1 cellular context compared by ENCODE assay signal in genomic region chr22:41845380-41846267, GRCh38.
TF ChIP-seq lines count a peak whose summit lies in the region.

No MANE protein-coding gene starts in this region.

TF ChIP-seq in K562, 482 proteins besides CTCF, POLR2A, EP300 and RAD21 (continued from another document and continues in another):
- TF ChIP-seq GTF3C2 (IDR thresholded peaks at IDR 0.05; ENCODE audit: borderline replicate concordance, extremely low read depth, insufficient read length): no peak
- no peak for TF ChIP-seq DIDO1 (tag; IDR thresholded peaks at IDR 0.05; ENCODE audit: low read depth)
- TF ChIP-seq MTA3 (IDR thresholded peaks at IDR 0.05; ENCODE audit: borderline replicate concordance): peak; percentile 80; the same call in 1 of the 2 replicates
- TF ChIP-seq SIN3B (IDR thresholded peaks at IDR 0.05; ENCODE audit: low read depth): no peak
- no peak for TF ChIP-seq SETDB1 (IDR thresholded peaks at IDR 0.05; ENCODE audit: low read length)
- no peak for TF ChIP-seq HOMEZ (CRISPR knock-in tag; IDR thresholded peaks at IDR 0.05)
- TF ChIP-seq MCM2 (IDR thresholded peaks at IDR 0.05; ENCODE audit: low read depth): no peak
- TF ChIP-seq ZNF589 (CRISPR knock-in tag; IDR thresholded peaks at IDR 0.05; ENCODE audit: low read depth): 0 out of 2 replicates have a peak, but pooled peaks have one; percentile 77
- TF ChIP-seq ZBTB11 (CRISPR knock-in tag; IDR thresholded peaks at IDR 0.05): peak in 1 of 3 experiments; percentile 71; a peak in 1 of 6 replicates
- TF ChIP-seq GTF2B (IDR thresholded peaks at IDR 0.05; ENCODE audit: extremely low read depth, insufficient read length): no peak
- no peak for TF ChIP-seq DLX4 (CRISPR knock-in tag; IDR thresholded peaks at IDR 0.05)
- TF ChIP-seq GATAD2B (IDR thresholded peaks at IDR 0.05; ENCODE audit: borderline replicate concordance): peak; percentile 81; the same call in 1 of the 2 replicates
- TF ChIP-seq RBBP5 (IDR thresholded peaks at IDR 0.05; ENCODE audit: borderline replicate concordance, insufficient read depth, low read length, poor library complexity, severe bottlenecking): no peak
- no peak for TF ChIP-seq ZFP36 (IDR thresholded peaks at IDR 0.05; ENCODE audit: low read depth, low read length, partially characterized antibody)
- no peak for TF ChIP-seq KLF13 (tag; IDR thresholded peaks at IDR 0.05; ENCODE audit: borderline replicate concordance, low read depth)
- TF ChIP-seq NR0B1 (IDR thresholded peaks at IDR 0.05; ENCODE audit: partially characterized antibody): no peak
- no peak for TF ChIP-seq TAF1 (IDR thresholded peaks at IDR 0.05; ENCODE audit: control insufficient read depth, extremely low read depth, insufficient read depth, low read length, severe bottlenecking)
- TF ChIP-seq MXI1 (IDR thresholded peaks at IDR 0.05; ENCODE audit: low read depth, low read length): no peak
- TF ChIP-seq CAMTA2 (CRISPR knock-in tag; conservative IDR thresholded peaks at IDR 0.05): no peak
- peak; percentile 88 to 92 for TF ChIP-seq TRIM24 (IDR thresholded peaks at IDR 0.05)
- TF ChIP-seq GABPB2 (CRISPR knock-in tag; conservative IDR thresholded peaks at IDR 0.05): no peak
- TF ChIP-seq TRIM25 (IDR thresholded peaks at IDR 0.05; ENCODE audit: borderline replicate concordance): no peak
- TF ChIP-seq ELF2 (CRISPR knock-in tag; IDR thresholded peaks at IDR 0.05): no peak
- TF ChIP-seq ZNF395 (CRISPR knock-in tag; IDR thresholded peaks at IDR 0.05): peak; percentile 83; the same call in 1 of the 2 replicates
- TF ChIP-seq KLF16 (IDR thresholded peaks at IDR 0.05): peak; percentile 98
- TF ChIP-seq EGR1 (conservative IDR thresholded peaks at IDR 0.05): no peak
- TF ChIP-seq BCOR (IDR thresholded peaks at IDR 0.05): peak; percentile 79
- TF ChIP-seq STAG1 (CRISPR knock-in tag; IDR thresholded peaks at IDR 0.05; ENCODE audit: borderline replicate concordance): no peak
- no peak for TF ChIP-seq CBX1 (IDR thresholded peaks at IDR 0.05; ENCODE audit: low read depth)
- no peak for TF ChIP-seq FOXP1 (CRISPR knock-in tag; IDR thresholded peaks at IDR 0.05)
- no peak for TF ChIP-seq ZNF57 (CRISPR knock-in tag; IDR thresholded peaks at IDR 0.05)
- peak; percentile 97 for TF ChIP-seq SMARCE1 (IDR thresholded peaks at IDR 0.05)
- no peak for TF ChIP-seq ZNF609 (CRISPR knock-in tag; IDR thresholded peaks at IDR 0.05; ENCODE audit: borderline replicate concordance)
- TF ChIP-seq PRDM10 (IDR thresholded peaks at IDR 0.05; ENCODE audit: partially characterized antibody): peak; percentile 68
